8 cellular contexts compared by ENCODE assay signal in genomic region chr4:109432203-109432602, GRCh38. TPM values are rescaled to one million over a fixed set of nuclear protein-coding genes. Genes with fewer than 3 reads are reported as not detected.
DNase-seq lines count a peak whose midpoint lies in the region; ATAC-seq, FAIRE-seq and TF ChIP-seq lines count a peak whose summit lies in the region.

No MANE protein-coding gene starts in this region.

- H4K8ac ChIP-seq in H9 (replicated peaks; ENCODE audit: insufficient read length, low read depth, low read length), result no peak overlapping the region

- H3K79me1 ChIP-seq in H9 (ENCODE audit: insufficient read depth, low read depth, low read length, poor library complexity, severe bottlenecking), result peaks cover 5% of the 10 kb centered on the region

- H3K23me2 ChIP-seq in H9 (ENCODE audit: insufficient read length, low read depth, low read length, poor library complexity, severe bottlenecking), result peaks cover 13% of the 10 kb centered on the region

- no peak overlapping the region for H2AK5ac ChIP-seq in H9 (ENCODE audit: insufficient read length, low read length)

- peaks cover 17% of the 10 kb centered on the region; the same call in 2 of the 3 replicates for H3K4me1 ChIP-seq in A549
- peaks cover 2% of the 10 kb centered on the region; the same call in 1 of the 2 replicates for H3K4me1 ChIP-seq in H9 (ENCODE audit: insufficient read depth, low read length)

- TF ChIP-seq EP300 in A549 (IDR thresholded peaks at IDR 0.05), result no peak

- no peak overlapping the region for H3K4ac ChIP-seq in H9 (ENCODE audit: low read depth, low read length)

- no peak overlapping the region for H3K23ac ChIP-seq in H9 (ENCODE audit: insufficient read length, low read depth, low read length)

- no peaks in the 10 kb centered on the region for H3K27me3 ChIP-seq in H9 (ENCODE audit: insufficient read depth, low read length)

- H3K36me3 Mint-ChIP-seq in H9 (ENCODE audit: insufficient read depth in 1 of 3, low read depth in 3 of 3) (peaks cover 2 to 14% (median 13%) of the 10 kb centered on the region in 3 experiments; a peak in 5 of 7 replicates), mesothelial cell of epicardium (peaks cover 10% of the 10 kb centered on the region)
- peaks cover 14% of the 10 kb centered on the region for H3K36me3 Mint-ChIP-seq in activated naive CD8-positive, alpha-beta T cell treated with anti-CD3 and anti-CD28 coated beads, Interleukin-2, amount 10 ng/mL, durations not matched to agents 7 days and 5 days

- peaks cover 21% of the 10 kb centered on the region for H3K79me2 ChIP-seq in H9 (ENCODE audit: insufficient read depth, low read length)

- H3K56ac ChIP-seq in H9 (ENCODE audit: insufficient read length, low read depth, low read length), result no peak overlapping the region

- no peak overlapping the region for H2BK15ac ChIP-seq in H9 (ENCODE audit: low read depth, low read length)

- no peak overlapping the region for H2BK20ac ChIP-seq in H9 (ENCODE audit: low read depth, low read length, poor library complexity, severe bottlenecking)

- no peak for TF ChIP-seq CTCF in A549 (IDR thresholded peaks at IDR 0.05)
- no peak for TF ChIP-seq CTCF in H9 (conservative IDR thresholded peaks at IDR 0.05)
- TF ChIP-seq CTCF in mesothelial cell of epicardium (IDR thresholded peaks at IDR 0.05; ENCODE audit: unreplicated experiment), result no peak

- H3K4me1 Mint-ChIP-seq in H9, result peaks cover 33 to 37% of the 10 kb centered on the region in 2 experiments
- H3K4me1 Mint-ChIP-seq in activated naive CD8-positive, alpha-beta T cell treated with anti-CD3 and anti-CD28 coated beads, Interleukin-2, amount 10 ng/mL, durations not matched to agents 7 days and 5 days, result peaks cover 33% of the 10 kb centered on the region
- peaks cover 44% of the 10 kb centered on the region for H3K4me1 Mint-ChIP-seq in mesothelial cell of epicardium

- H3K4me2 ChIP-seq in A549 (peak overlapping the region; percentile 98), H9 (ENCODE audit: insufficient read depth, insufficient read length, low read length) (no peak overlapping the region)

- no peak overlapping the region for H4K5ac ChIP-seq in H9 (ENCODE audit: insufficient read length, low read depth, low read length)

- peak overlapping the region in 1 of 3 experiments; percentile 72; a peak in 1 of 7 replicates for H3K27ac Mint-ChIP-seq in H9
- H3K27ac Mint-ChIP-seq in activated naive CD8-positive, alpha-beta T cell treated with anti-CD3 and anti-CD28 coated beads, Interleukin-2, amount 10 ng/mL, durations not matched to agents 7 days and 5 days, result no peak overlapping the region
- H3K27ac Mint-ChIP-seq in mesothelial cell of epicardium, result peak overlapping the region; percentile 96

- H3K27me3 Mint-ChIP-seq in H9 (ENCODE audit: low read depth) (no peaks in the 10 kb centered on the region), mesothelial cell of epicardium (ENCODE audit: low read depth) (no peaks in the 10 kb centered on the region)
- no peaks in the 10 kb centered on the region for H3K27me3 Mint-ChIP-seq in activated naive CD8-positive, alpha-beta T cell treated with anti-CD3 and anti-CD28 coated beads, Interleukin-2, amount 10 ng/mL, durations not matched to agents 7 days and 5 days

- H2AFZ ChIP-seq in H9 (ENCODE audit: low read length), result no peak overlapping the region

- WGBS in A549 (ENCODE audit: missing lambda C conversion rate), result 93% methylated on average over 1 of the region's 1 CpG
- no CpG with 5 or more reads among the region's 1 CpG for WGBS in H9 (ENCODE audit: extremely low coverage, insufficient read length, low lambda C conversion rate)

- H3K14ac ChIP-seq in H9 (ENCODE audit: insufficient read depth, low read length), result no peak overlapping the region

- CTCF ChIA-PET in A549 (lab: Yijun Ruan, JAX), result interaction anchor here (0.6 to 2.3 kb wide), 6 partner anchors 12 to 546 kb away, joined by 3 to 13 read pairs (median 6); partner anchors contain the start of gene CASP6

- no peak overlapping the region for H4K91ac ChIP-seq in H9 (ENCODE audit: insufficient read length, low read depth, low read length)

- no peak overlapping the region for H2BK12ac ChIP-seq in H9 (ENCODE audit: insufficient read length, low read depth, low read length)

- no peak for FAIRE-seq in A549 (lab: Jason Lieb, UNC)

- H3K4me3 ChIP-seq in A549, result no peak overlapping the region; the same call in 2 of the 3 replicates

- H3K9me3 Mint-ChIP-seq in H9 (no peaks in the 10 kb centered on the region), mesothelial cell of epicardium (no peaks in the 10 kb centered on the region)
- no peaks in the 10 kb centered on the region for H3K9me3 Mint-ChIP-seq in activated naive CD8-positive, alpha-beta T cell treated with anti-CD3 and anti-CD28 coated beads, Interleukin-2, amount 10 ng/mL, durations not matched to agents 7 days and 5 days

- H3K9me3 ChIP-seq in A549, result no peaks in the 10 kb centered on the region
- H3K9me3 ChIP-seq in H9 (ENCODE audit: control insufficient read depth, low read depth, low read length), result no peaks in the 10 kb centered on the region

- H3K4me3 Mint-ChIP-seq in H9, result peak overlapping the region; percentile 70 to 88; a peak in 4 of 5 replicates
- peak overlapping the region; percentile 83 for H3K4me3 Mint-ChIP-seq in activated naive CD8-positive, alpha-beta T cell treated with anti-CD3 and anti-CD28 coated beads, Interleukin-2, amount 10 ng/mL, durations not matched to agents 7 days and 5 days
- H3K4me3 Mint-ChIP-seq in mesothelial cell of epicardium, result peak overlapping the region; percentile 77

- POLR2A ChIA-PET in A549 (lab: Yijun Ruan, JAX), result interaction anchor here (0.6 kb wide), 1 partner anchor 298 kb away, joined by 6 read pairs; the partner anchor contains the start of gene PLA2G12A
- POLR2A ChIA-PET in activated naive CD8-positive, alpha-beta T cell treated with anti-CD3 and anti-CD28 coated beads, Interleukin-2, amount 10 ng/mL, durations not matched to agents 7 days and 5 days (lab: Charles Lee), result interaction anchor here (1.1 to 1.3 kb wide), 3 partner anchors 298 to 383 kb away, joined by 4 to 7 read pairs (median 5); partner anchors contain the start of genes GAR1 and PLA2G12A

- DNase-seq in A549 (ENCODE audit: low read depth in 1 of 2, low spot score in 1 of 2) (no peak), H9 (no peak), mesothelial cell of epicardium (ENCODE audit: low spot score in 2 of 2, unreplicated experiment in 2 of 2) (no peak)
- no peak for DNase-seq in activated naive CD8-positive, alpha-beta T cell treated with anti-CD3 and anti-CD28 coated beads, Interleukin-2, amount 10 ng/mL, durations not matched to agents 7 days and 5 days

- H3K27ac ChIP-seq in A549, result peak overlapping the region in 1 of 2 experiments; percentile 100; a peak in 2 of 6 replicates
- H3K27ac ChIP-seq in H9 (ENCODE audit: insufficient read length, low read depth, low read length), result no peak overlapping the region

- no peak overlapping the region for H3K9ac ChIP-seq in H9 (ENCODE audit: extremely low read depth, insufficient read length, low read length)

- H3K18ac ChIP-seq in H9 (ENCODE audit: insufficient read length, low read depth, low read length), result no peak overlapping the region

- no peak overlapping the region for H2BK120ac ChIP-seq in H9 (ENCODE audit: low read depth, low read length, poor library complexity, severe bottlenecking)

- no peak overlapping the region for H2BK5ac ChIP-seq in H9 (ENCODE audit: insufficient read length, low read length)

- TF ChIP-seq POLR2A in A549 (IDR thresholded peaks at IDR 0.05; ENCODE audit: low read length), result no peak

- no peak for TF ChIP-seq RAD21 in A549 (conservative IDR thresholded peaks at IDR 0.05 in 1 of 2, IDR thresholded peaks at IDR 0.05 in 1 of 2)

- H4K20me1 ChIP-seq in H9 (ENCODE audit: control insufficient read depth, insufficient read depth, insufficient read length), result no peaks in the 10 kb centered on the region

- H3T11ph ChIP-seq in H9 (ENCODE audit: low read length), result no peak overlapping the region

- ATAC-seq in A549 (no peak), GM21526 (IDR thresholded peaks at IDR 0.05; ENCODE audit: low FRiP score, unreplicated experiment) (no peak), GM21529 (IDR thresholded peaks at IDR 0.05; ENCODE audit: unreplicated experiment) (no peak), GM18498 (IDR thresholded peaks at IDR 0.05; ENCODE audit: unreplicated experiment) (no peak), HG02870 (IDR thresholded peaks at IDR 0.05; ENCODE audit: unreplicated experiment) (no peak)
- no peak for ATAC-seq in activated naive CD8-positive, alpha-beta T cell treated with anti-CD3 and anti-CD28 coated beads, Interleukin-2, amount 10 ng/mL, durations not matched to agents 7 days and 5 days (ENCODE audit: low read depth)

TF ChIP-seq in A549, 52 proteins besides CTCF, POLR2A, EP300 and RAD21 (continues in another document):
- no peak for TF ChIP-seq BHLHE40 (IDR thresholded peaks at IDR 0.05; ENCODE audit: low read depth, low read length)
- TF ChIP-seq NPAS2 (CRISPR knock-in tag; IDR thresholded peaks at IDR 0.05; ENCODE audit: borderline replicate concordance), result no peak
- TF ChIP-seq, protein P1, sequence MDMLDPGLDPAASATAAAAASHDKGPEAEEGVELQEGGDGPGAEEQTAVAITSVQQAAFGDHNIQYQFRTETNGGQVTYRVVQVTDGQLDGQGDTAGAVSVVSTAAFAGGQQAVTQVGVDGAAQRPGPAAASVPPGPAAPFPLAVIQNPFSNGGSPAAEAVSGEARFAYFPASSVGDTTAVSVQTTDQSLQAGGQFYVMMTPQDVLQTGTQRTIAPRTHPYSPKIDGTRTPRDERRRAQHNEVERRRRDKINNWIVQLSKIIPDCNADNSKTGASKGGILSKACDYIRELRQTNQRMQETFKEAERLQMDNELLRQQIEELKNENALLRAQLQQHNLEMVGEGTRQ (IDR thresholded peaks at IDR 0.05), result no peak
- TF ChIP-seq, protein P2, sequence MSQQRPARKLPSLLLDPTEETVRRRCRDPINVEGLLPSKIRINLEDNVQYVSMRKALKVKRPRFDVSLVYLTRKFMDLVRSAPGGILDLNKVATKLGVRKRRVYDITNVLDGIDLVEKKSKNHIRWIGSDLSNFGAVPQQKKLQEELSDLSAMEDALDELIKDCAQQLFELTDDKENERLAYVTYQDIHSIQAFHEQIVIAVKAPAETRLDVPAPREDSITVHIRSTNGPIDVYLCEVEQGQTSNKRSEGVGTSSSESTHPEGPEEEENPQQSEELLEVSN (IDR thresholded peaks at IDR 0.05; ENCODE audit: borderline replicate concordance, low read depth), result no peak
- no peak for TF ChIP-seq ESRRA (IDR thresholded peaks at IDR 0.05; ENCODE audit: borderline replicate concordance, low read length)
- TF ChIP-seq HOXB13 (CRISPR knock-in tag; IDR thresholded peaks at IDR 0.05; ENCODE audit: low read depth), result no peak

RNA-seq across cellular contexts. Expression of gene SEC24B, which starts 1.4 kb away (rescaled TPM):
- polyA plus RNA-seq in A549 (2011; rRNA removed), result 40.0 and 45.0 TPM in 2 replicates
- 15.0 and 18.4 TPM in 2 replicates for polyA plus RNA-seq in A549 (2012; cell fraction: cytosol; rRNA removed)
- polyA plus RNA-seq in A549 (2012; cell fraction: nucleus; rRNA removed), result 13.7 and 15.0 TPM in 2 replicates
- polyA plus RNA-seq in A549 (2017; fragmentation: RNase III; extraction: RNeasy Plus Mini Kit Qiagen cat#74134 plus additional on column Dnase treatment), result 13.8 to 14.5 TPM (median 13.9 TPM) in 3 replicates
- 53.6 and 63.0 TPM in 2 replicates for polyA minus RNA-seq in A549 (2011; rRNA and poly(A)+ RNA removed)
- total RNA-seq in H9 (2021), result 26.9 and 27.1 TPM in 2 replicates
- total RNA-seq in activated naive CD8-positive, alpha-beta T cell treated with anti-CD3 and anti-CD28 coated beads, Interleukin-2, amount 10 ng/mL, durations not matched to agents 7 days and 5 days, result 10 to 100 TPM; 27.0 to 28.5 TPM
- total RNA-seq in mesothelial cell of epicardium, result 50.7 to 53.6 TPM (median 52.7 TPM) in 3 replicates
